Comparison of ENCODE assay signal across 8 cellular contexts in the genomic region with DNA sequence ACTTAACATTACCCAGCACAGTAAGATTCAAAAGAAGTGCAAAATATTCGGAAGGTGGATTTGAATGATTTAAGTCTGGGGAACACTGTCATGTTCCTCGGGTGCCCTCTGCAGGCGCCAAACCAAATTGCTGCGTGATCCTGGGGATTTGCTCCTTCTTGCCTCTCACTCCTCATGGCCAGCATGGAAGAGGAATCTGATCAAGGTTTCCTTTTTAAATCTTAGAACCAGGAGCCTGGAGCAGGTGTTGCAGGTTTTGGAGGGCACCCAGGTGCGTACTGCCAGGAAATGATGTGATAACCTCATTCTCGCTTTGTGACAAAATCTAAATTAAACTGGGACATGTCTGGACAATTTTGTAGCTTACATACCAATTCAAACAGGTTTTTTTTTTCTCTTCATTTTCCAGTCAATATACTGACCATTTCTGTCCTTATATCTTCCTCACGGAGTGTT. TPM values are rescaled to one million over a fixed set of nuclear protein-coding genes. Genes with fewer than 3 reads are reported as not detected.
DNase-seq lines count a peak whose midpoint lies in the region; ATAC-seq lines count a peak whose summit lies in the region.

No MANE protein-coding gene starts in this region.

- no peak overlapping the region for H3K27ac Mint-ChIP-seq in activated CD4-positive, alpha-beta memory T cell treated with anti-CD3 and anti-CD28 coated beads, Interleukin-2, amount 10 ng/mL, durations not matched to agents 7 days and 5 days

- DNase-seq in ELF-1 (ENCODE audit: low read depth, low spot score) (peak; percentile 93), NCI-H82 (lab: John Stamatoyannopoulos, UW) (peak; percentile 82), medulla oblongata (ENCODE audit: extremely low spot score) (peak; percentile 86)
- peak; percentile 71 for DNase-seq in activated CD4-positive, alpha-beta memory T cell treated with anti-CD3 and anti-CD28 coated beads, Interleukin-2, amount 10 ng/mL, durations not matched to agents 7 days and 5 days
- DNase-seq in effector CD8-positive, alpha-beta T cell (lab: John Stamatoyannopoulos, UW): peak; percentile 54
- DNase-seq in stimulated activated CD8-positive, alpha-beta memory T cell treated with anti-CD3 and anti-CD28 coated beads, Interleukin-15, amount 100 ng/mL, for 48 hours (ENCODE audit: low read depth in 2 of 2): peak; percentile 43 to 50

- POLR2A ChIA-PET in activated CD4-positive, alpha-beta memory T cell treated with anti-CD3 and anti-CD28 coated beads, Interleukin-2, amount 10 ng/mL, durations not matched to agents 7 days and 5 days (lab: Charles Lee): interaction anchor here (1.0 to 1.2 kb wide), 2 partner anchors 8 to 94 kb away, joined by 3 to 6 read pairs; a partner anchor contains a TSS

- H3K4me1 Mint-ChIP-seq in activated CD4-positive, alpha-beta memory T cell treated with anti-CD3 and anti-CD28 coated beads, Interleukin-2, amount 10 ng/mL, durations not matched to agents 7 days and 5 days: no peaks in the 10 kb centered on the region

- H3K9me3 Mint-ChIP-seq in activated CD4-positive, alpha-beta memory T cell treated with anti-CD3 and anti-CD28 coated beads, Interleukin-2, amount 10 ng/mL, durations not matched to agents 7 days and 5 days: no peaks in the 10 kb centered on the region

- H3K27me3 Mint-ChIP-seq in activated CD4-positive, alpha-beta memory T cell treated with anti-CD3 and anti-CD28 coated beads, Interleukin-2, amount 10 ng/mL, durations not matched to agents 7 days and 5 days: peaks cover 13% of the 10 kb centered on the region

- ATAC-seq in HG03354 (IDR thresholded peaks at IDR 0.05; ENCODE audit: poor library complexity, severe bottlenecking, unreplicated experiment): peak; percentile 54
- ATAC-seq in GM21528 (IDR thresholded peaks at IDR 0.05; ENCODE audit: low FRiP score, unreplicated experiment): no peak

- H3K36me3 Mint-ChIP-seq in activated CD4-positive, alpha-beta memory T cell treated with anti-CD3 and anti-CD28 coated beads, Interleukin-2, amount 10 ng/mL, durations not matched to agents 7 days and 5 days (ENCODE audit: low read depth): no peaks in the 10 kb centered on the region

- no peak overlapping the region for H3K4me3 Mint-ChIP-seq in activated CD4-positive, alpha-beta memory T cell treated with anti-CD3 and anti-CD28 coated beads, Interleukin-2, amount 10 ng/mL, durations not matched to agents 7 days and 5 days

- CTCF ChIA-PET in activated CD4-positive, alpha-beta memory T cell treated with anti-CD3 and anti-CD28 coated beads, Interleukin-2, amount 10 ng/mL, durations not matched to agents 7 days and 5 days (lab: Charles Lee): interaction anchor here (0.6 to 4.7 kb wide), 16 partner anchors 10 to 620 kb away, joined by 3 to 45 read pairs (median 4); a partner anchor contains a TSS

RNA-seq across cellular contexts. Expression of a gene that starts 8.1 kb away (rescaled TPM):
- 10 to 100 TPM; 28.1 to 30.3 TPM for total RNA-seq in activated CD4-positive, alpha-beta memory T cell treated with anti-CD3 and anti-CD28 coated beads, Interleukin-2, amount 10 ng/mL, durations not matched to agents 7 days and 5 days

RNA-seq across cellular contexts. Expression of a gene that starts 26.0 kb away (rescaled TPM):
- not detected for total RNA-seq in activated CD4-positive, alpha-beta memory T cell treated with anti-CD3 and anti-CD28 coated beads, Interleukin-2, amount 10 ng/mL, durations not matched to agents 7 days and 5 days
